Comparison of ENCODE assay signal across 18 cellular contexts in genomic region chr22:39947488-39948216, GRCh38. TPM values are rescaled to one million over a fixed set of nuclear protein-coding genes. Genes with fewer than 3 reads are reported as not detected.
DNase-seq lines count a peak whose midpoint lies in the region; FAIRE-seq and TF ChIP-seq lines count a peak whose summit lies in the region.
"Had no signal": no experiment of that assay in that cellular context is flagged by ENCODE, and none has a peak within 500 bp of the region (broad histone marks: within the 10 kb centered on the region; RNA-seq: fewer than 3 reads in every experiment).

No MANE protein-coding gene starts in this region.

- H3K4me1 Mint-ChIP-seq in activated naive CD4-positive, alpha-beta T cell treated with anti-CD3 and anti-CD28 coated beads, Interleukin-2, amount 50 U/mL, for 24 hours: peaks cover 99% of the 10 kb centered on the region

- H3K9me3 Mint-ChIP-seq in activated naive CD4-positive, alpha-beta T cell treated with anti-CD3 and anti-CD28 coated beads, Interleukin-2, amount 50 U/mL, for 24 hours: no peaks in the 10 kb centered on the region

- peak overlapping the region; percentile 87 for H3K27ac Mint-ChIP-seq in activated naive CD4-positive, alpha-beta T cell treated with anti-CD3 and anti-CD28 coated beads, Interleukin-2, amount 50 U/mL, for 24 hours

- peak overlapping the region; percentile 30 for H3K4me3 Mint-ChIP-seq in activated naive CD4-positive, alpha-beta T cell treated with anti-CD3 and anti-CD28 coated beads, Interleukin-2, amount 50 U/mL, for 24 hours

- no peak for DNase-seq in activated naive CD4-positive, alpha-beta T cell (lab: John Stamatoyannopoulos, UW)
- peak; percentile 86 for DNase-seq in NCI-H2196 (lab: John Stamatoyannopoulos, UW; ENCODE audit: unreplicated experiment)
- no peak for DNase-seq in effector memory CD4-positive, alpha-beta T cell
- DNase-seq in thyroid gland: peak; percentile 96 to 97
- DNase-seq in Ammon's horn (ENCODE audit: low spot score): no peak
- DNase-seq in substantia nigra (lab: John Stamatoyannopoulos, UW): no peak
- DNase-seq in D721Med (ENCODE audit: insufficient read length, low spot score): no peak
- DNase-seq: BE2C; KBM-7; NCI-H446; stimulated activated CD4-positive, alpha-beta T cell treated with anti-CD3 and anti-CD28 coated beads, Interleukin-1b, Interleukin-23, amount 100 ng/mL, for 48 hours; stimulated activated naive CD4-positive, alpha-beta T cell had no signal

- H3K4me1 ChIP-seq in effector memory CD4-positive, alpha-beta T cell (ENCODE audit: control insufficient read depth, insufficient read depth, low read length, poor library complexity, severe bottlenecking): peaks cover 87% of the 10 kb centered on the region
- H3K4me1 ChIP-seq in thyroid gland: peaks cover 42 to 57% of the 10 kb centered on the region in 2 donors
- H3K4me1 ChIP-seq: BE2C, esophagus muscularis mucosa had no signal

- peak in 1 of 2 donors; percentile 32 for TF ChIP-seq POLR2A in thyroid gland (IDR thresholded peaks at IDR 0.05)

- peak overlapping the region; percentile 16 for H3K27ac ChIP-seq in effector memory CD4-positive, alpha-beta T cell (ENCODE audit: insufficient read depth, low read length, poor library complexity, severe bottlenecking)
- H3K27ac ChIP-seq in thyroid gland (peak overlapping the region; percentile 36 to 73 (median 52)), substantia nigra (ENCODE audit: low read depth, low read length, poor library complexity, severe bottlenecking) (no peak overlapping the region)
- H3K27ac ChIP-seq: esophagus muscularis mucosa had no signal

- WGBS in thyroid gland, 2 donors: 41 to 60% methylated on average over 5 of the region's 5 CpGs

- no peaks in the 10 kb centered on the region for H3K27me3 ChIP-seq in effector memory CD4-positive, alpha-beta T cell (replicated peaks; ENCODE audit: control insufficient read depth, insufficient read depth, low read length, poor library complexity, severe bottlenecking)
- H3K27me3 ChIP-seq in thyroid gland: no peaks in the 10 kb centered on the region
- H3K27me3 ChIP-seq: BE2C, esophagus muscularis mucosa had no signal

- H3K27me3 Mint-ChIP-seq in activated naive CD4-positive, alpha-beta T cell treated with anti-CD3 and anti-CD28 coated beads, Interleukin-2, amount 50 U/mL, for 24 hours: no peaks in the 10 kb centered on the region

- peaks cover 14% of the 10 kb centered on the region for H3K36me3 Mint-ChIP-seq in activated naive CD4-positive, alpha-beta T cell treated with anti-CD3 and anti-CD28 coated beads, Interleukin-2, amount 50 U/mL, for 24 hours

- peaks cover 29% of the 10 kb centered on the region for H3K36me3 ChIP-seq in effector memory CD4-positive, alpha-beta T cell (ENCODE audit: control insufficient read depth, insufficient read depth, low read length)
- H3K36me3 ChIP-seq in thyroid gland: no peaks in the 10 kb centered on the region
- H3K36me3 ChIP-seq: BE2C, esophagus muscularis mucosa had no signal

- H3K4me3 ChIP-seq in effector memory CD4-positive, alpha-beta T cell (ENCODE audit: insufficient read depth, low read depth, low read length, poor library complexity, severe bottlenecking): no peak overlapping the region
- no peak overlapping the region for H3K4me3 ChIP-seq in thyroid gland (replicated peaks in 1 of 3)
- H3K4me3 ChIP-seq: esophagus muscularis mucosa had no signal

- H3K9me3 ChIP-seq in effector memory CD4-positive, alpha-beta T cell (ENCODE audit: control insufficient read depth, low read length): no peaks in the 10 kb centered on the region
- no peaks in the 10 kb centered on the region for H3K9me3 ChIP-seq in thyroid gland
- H3K9me3 ChIP-seq: BE2C, esophagus muscularis mucosa had no signal

- no peak for FAIRE-seq in D721Med (lab: Jason Lieb, UNC)

- intact Hi-C loops in thyroid gland (cut with DNase I): no loop called here

- TF ChIP-seq CTCF in thyroid gland (IDR thresholded peaks at IDR 0.05) (no peak), D721Med (IDR thresholded peaks at IDR 0.05; ENCODE audit: insufficient read depth, missing control alignments) (no peak)

RNA-seq across cellular contexts. Expression of gene TMA7B, which starts 12.5 kb away (rescaled TPM):
- total RNA-seq in thyroid gland: under 1 TPM in 1 of 4 donors, not detected in 3; 0.59 TPM
- total RNA-seq: cerebellum, esophagus muscularis mucosa, mesenteric fat pad, pulmonary artery endothelial cell, Right ventricle myocardium inferior had no signal

RNA-seq across cellular contexts. Expression of gene GRAP2, which starts 46.8 kb away (rescaled TPM):
- total RNA-seq in thyroid gland: 1 to 10 TPM in 2 of 4 donors, under 1 TPM in 2; 0.27 to 7.2 (median 0.96) TPM
- total RNA-seq: pulmonary artery endothelial cell had no signal

RNA-seq across cellular contexts. Expression of gene FAM83F, which starts 47.1 kb away (rescaled TPM):
- 10 to 100 TPM; 19.2 to 35.6 (median 26.1) TPM for total RNA-seq in thyroid gland
- total RNA-seq: pulmonary artery endothelial cell had no signal

RNA-seq across cellular contexts. Expression of gene ENTHD1, which starts 54.1 kb away (rescaled TPM):
- total RNA-seq in thyroid gland: 1 to 10 TPM in 1 of 4 donors, not detected in 3; 1.3 TPM
- total RNA-seq: cerebellum, esophagus muscularis mucosa, mesenteric fat pad, pulmonary artery endothelial cell, Right ventricle myocardium inferior had no signal

Comparison
In these comparisons a context has a peak if more than half of its experiments do, and no peak if none do; other contexts are left out.
1. DNase-seq: peak in NCI-H2196 (single experiment) and thyroid gland (2 of 2); none in activated naive CD4-positive, alpha-beta T cell (0 of 4), effector memory CD4-positive, alpha-beta T cell (0 of 3), Ammon's horn (single experiment), substantia nigra (0 of 49) and D721Med (single experiment).